In the genomic region with DNA sequence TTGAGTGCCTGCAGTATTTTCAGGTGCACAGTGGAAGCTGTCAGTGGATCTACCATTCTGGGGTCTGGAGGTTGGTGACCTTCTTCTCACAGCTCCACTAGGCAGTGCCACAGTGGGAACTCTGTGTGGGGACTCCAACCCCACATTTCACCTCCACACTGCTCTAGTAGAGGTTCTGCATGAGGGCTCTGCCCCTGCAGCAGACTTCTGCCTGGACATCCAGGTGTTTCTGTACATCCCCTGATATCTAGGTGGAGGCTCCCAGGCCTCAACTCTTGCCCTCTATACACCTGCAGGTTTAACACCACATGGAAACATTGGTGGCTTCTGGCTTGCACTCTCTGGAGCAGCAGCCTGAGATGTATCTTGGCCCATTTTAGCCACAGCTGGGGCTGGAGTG, we compare ENCODE assay signal across 34 cellular contexts.
"Had no signal": no experiment of that assay in that cellular context is flagged by ENCODE, and none has a peak within 500 bp of the region (broad histone marks: within the 10 kb centered on the region; RNA-seq: fewer than 3 reads in every experiment).

No MANE protein-coding gene starts in this region.

- H3K36me3 ChIP-seq: MG63 had no signal

- DNase-seq: Karpas-422, Kasumi-1, MG63, MM.1S, MV-4-11, NCI-H1048, NCI-H1092, NCI-H1092 treated with DMSO at 0.1 percent for 48 hours, NCI-H1105, NCI-H1105 treated with DMSO at 0.1 percent for 48 hours, NCI-H1417, NCI-H1417 treated with DMSO at 0.1 percent for 48 hours, NCI-H1436, NCI-H1436 treated with DMSO at 0.1 percent for 48 hours, NCI-H146, NCI-H1694, NCI-H1694 treated with DMSO at 0.1 percent for 48 hours, NCI-H187, NCI-H187 treated with DMSO at 0.1 percent for 48 hours, NCI-H1930, NCI-H2029, NCI-H2029 treated with DMSO at 0.1 percent for 48 hours, NCI-H2081, NCI-H2081 treated with DMSO at 0.1 percent for 48 hours, NCI-H2107, NCI-H2171, NCI-H2171 treated with DMSO at 0.1 percent for 48 hours, NCI-H2227 treated with DMSO at 0.1 percent for 48 hours, NCI-H226, NCI-H345, NCI-H446, NCI-H446 treated with DMSO at 0.1 percent for 48 hours, NCI-H510A, NCI-H510A treated with DMSO at 0.1 percent for 48 hours had no signal

- H3K4me3 ChIP-seq: MG63 had no signal

- H3K9me3 ChIP-seq: MG63 had no signal

- H3K27me3 ChIP-seq: MG63 had no signal
